Comparison of ENCODE assay signal across 13 cellular contexts in genomic region chr13:27789495-27790303, GRCh38. TPM values are rescaled to one million over a fixed set of nuclear protein-coding genes. Genes with fewer than 3 reads are reported as not detected.
DNase-seq lines count a peak whose midpoint lies in the region; ATAC-seq, FAIRE-seq and TF ChIP-seq lines count a peak whose summit lies in the region.
"Had no signal": no experiment of that assay in that cellular context is flagged by ENCODE, and none has a peak within 500 bp of the region (broad histone marks: within the 10 kb centered on the region; RNA-seq: fewer than 3 reads in every experiment).

No MANE protein-coding gene starts in this region.

- DNase-seq in activated CD8-positive, alpha-beta memory T cell treated with anti-CD3 and anti-CD28 coated beads, Interleukin-2, amount 10 ng/mL, durations not matched to agents 7 days and 5 days = peak; percentile 43
- no peak for DNase-seq in activated CD8-positive, alpha-beta memory T cell treated with anti-CD3 and anti-CD28 coated beads, Interleukin-2, amount 50 U/mL, for 48 hours
- no peak for DNase-seq in endothelial cell of umbilical vein (ENCODE audit: low read depth, low spot score)
- DNase-seq in stimulated activated naive CD8-positive, alpha-beta T cell treated with anti-CD3 and anti-CD28 coated beads, Interleukin-15, Interleukin-2, amounts not matched to agents 100 U/mL and 50 U/mL, for 24 hours = no peak
- no peak for DNase-seq in BE2C
- DNase-seq in AML-193 (lab: John Stamatoyannopoulos, UW) = no peak
- DNase-seq: small intestine had no signal

- CTCF ChIA-PET in activated CD8-positive, alpha-beta memory T cell treated with anti-CD3 and anti-CD28 coated beads, Interleukin-2, amount 10 ng/mL, durations not matched to agents 7 days and 5 days (lab: Charles Lee) = interaction anchor here (1.2 to 1.8 kb wide), 3 partner anchors 37 to 39 kb away, joined by 3 to 7 read pairs (median 5); no protein-coding TSS in a partner anchor
- CTCF ChIA-PET in endothelial cell of umbilical vein (lab: Charles Lee) = interaction anchor here (0.6 to 1.6 kb wide), 2 partner anchors 37 to 164 kb away, joined by 3 to 5 read pairs; no protein-coding TSS in a partner anchor

- intact Hi-C loops in endothelial cell of umbilical vein (cut with micrococcal nuclease) = loop anchor here (10.0 kb wide), 1 partner anchor 165 kb away; the partner anchor contains the start of genes LNX2 and POLR1D

- POLR2A ChIA-PET in endothelial cell of umbilical vein (lab: Charles Lee) = no interaction called here

- no peaks in the 10 kb centered on the region for H3K9me2 ChIP-seq in SU-DHL-6 (replicated peaks; ENCODE audit: insufficient read depth, low read length)

- BruUV-seq in endothelial cell of umbilical vein (replicated peaks; lab: Mats Ljungman, UMichigan) = no TSS peak

- H2AFZ ChIP-seq in SU-DHL-6 (ENCODE audit: low read depth, low read length, severe bottlenecking) (peak overlapping the region; percentile 86), endothelial cell of umbilical vein (ENCODE audit: low read depth, low read length) (no peak overlapping the region)

- H3K9me1 ChIP-seq in endothelial cell of umbilical vein (replicated peaks; ENCODE audit: control insufficient read depth, extremely low read depth, insufficient read depth, low read length) = no peaks in the 10 kb centered on the region

- H3K4me3 ChIP-seq in SU-DHL-6 (ENCODE audit: insufficient read depth, low read length, poor library complexity, severe bottlenecking) (peak overlapping the region; percentile 42), endothelial cell of umbilical vein (replicated peaks in 1 of 3; ENCODE audit: insufficient read depth in 1 of 3, low read depth in 1 of 3, low read length in 3 of 3) (no peak overlapping the region), BE2C (ENCODE audit: low read depth, low read length) (no peak overlapping the region)
- H3K4me3 ChIP-seq: lung had no signal

- H3K4me2 ChIP-seq in SU-DHL-6 (ENCODE audit: low read depth, low read length, poor library complexity, severe bottlenecking) (peak overlapping the region; percentile 65), endothelial cell of umbilical vein (ENCODE audit: insufficient read depth, low read length) (no peak overlapping the region)

- peak overlapping the region; percentile 53 for H3K9ac ChIP-seq in SU-DHL-6 (ENCODE audit: low read length)
- no peak overlapping the region for H3K9ac ChIP-seq in endothelial cell of umbilical vein (replicated peaks; ENCODE audit: extremely low read depth, insufficient read depth, low read length)

- H3F3A ChIP-seq in SU-DHL-6 (ENCODE audit: insufficient read depth) = no peaks in the 10 kb centered on the region

- TF ChIP-seq CTCF in SU-DHL-6 (IDR thresholded peaks at IDR 0.05; ENCODE audit: insufficient read depth, low read length, poor library complexity, severe bottlenecking) = no peak
- TF ChIP-seq CTCF in endothelial cell of umbilical vein (IDR thresholded peaks at IDR 0.05; ENCODE audit: extremely low read depth in 1 of 2, insufficient read depth in 1 of 2, low read depth in 1 of 2, low read length in 2 of 2) = no peak
- TF ChIP-seq CTCF in BE2C (IDR thresholded peaks at IDR 0.05; ENCODE audit: low read depth, low read length) = no peak

- peak; percentile 20 for ATAC-seq in activated CD8-positive, alpha-beta memory T cell treated with anti-CD3 and anti-CD28 coated beads, Interleukin-2, amount 10 ng/mL, durations not matched to agents 7 days and 5 days
- peak; percentile 22 for ATAC-seq in stimulated activated naive CD8-positive, alpha-beta T cell treated with anti-CD3 and anti-CD28 coated beads, Interleukin-15, Interleukin-2, amounts not matched to agents 100 U/mL and 50 U/mL, for 24 hours
- ATAC-seq in HG03565 (IDR thresholded peaks at IDR 0.05; ENCODE audit: unreplicated experiment) = no peak

- no peak for TF ChIP-seq POLR2A in endothelial cell of umbilical vein (IDR thresholded peaks at IDR 0.05; ENCODE audit: low read depth, low read length)

- H3K9me3 ChIP-seq in SU-DHL-6 (ENCODE audit: insufficient read depth, low read length) (no peaks in the 10 kb centered on the region), endothelial cell of umbilical vein (replicated peaks; ENCODE audit: control insufficient read depth, insufficient read depth, low read length) (no peaks in the 10 kb centered on the region), BE2C (no peaks in the 10 kb centered on the region)

- no peaks in the 10 kb centered on the region for H3K9me3 Mint-ChIP-seq in activated CD8-positive, alpha-beta memory T cell treated with anti-CD3 and anti-CD28 coated beads, Interleukin-2, amount 10 ng/mL, durations not matched to agents 7 days and 5 days (ENCODE audit: low read depth)
- H3K9me3 Mint-ChIP-seq: activated T-helper 1 cell treated with anti-CD3 and anti-CD28 coated beads, Interleukin-12 subunit alpha, Interleukin-12 subunit beta, Interleukin-2, Interleukin-4 antibody, amounts not matched to agents 30 ng/mL and 10 ng/mL and 1 ng/mL, durations not matched to agents 14 hours and 24 hours and 36 hours had no signal

- H3K27me3 ChIP-seq in SU-DHL-6 (ENCODE audit: low read length) (no peaks in the 10 kb centered on the region; the same call in none of the 2 replicates), endothelial cell of umbilical vein (ENCODE audit: control insufficient read depth in 2 of 2, insufficient read depth in 2 of 2, low read length in 2 of 2) (peaks cover 56 to 67% of the 10 kb centered on the region in 2 experiments), BE2C (peaks cover 87% of the 10 kb centered on the region)

- H3K4me1 Mint-ChIP-seq in activated CD8-positive, alpha-beta memory T cell treated with anti-CD3 and anti-CD28 coated beads, Interleukin-2, amount 10 ng/mL, durations not matched to agents 7 days and 5 days = peaks cover 29% of the 10 kb centered on the region

- no peak overlapping the region for H3K27ac Mint-ChIP-seq in activated CD8-positive, alpha-beta memory T cell treated with anti-CD3 and anti-CD28 coated beads, Interleukin-2, amount 10 ng/mL, durations not matched to agents 7 days and 5 days

- H3K36me3 ChIP-seq in SU-DHL-6 (ENCODE audit: low read length) (no peaks in the 10 kb centered on the region), endothelial cell of umbilical vein (ENCODE audit: control insufficient read depth in 2 of 2, extremely low read depth in 1 of 2, insufficient read depth in 2 of 2, low read length in 2 of 2) (no peaks in the 10 kb centered on the region), BE2C (no peaks in the 10 kb centered on the region)

- no peak overlapping the region for H3K27ac ChIP-seq in SU-DHL-6 (ENCODE audit: low read depth, low read length)
- no peak overlapping the region for H3K27ac ChIP-seq in endothelial cell of umbilical vein (ENCODE audit: insufficient read depth, low read depth, low read length)

- H4K20me1 ChIP-seq in SU-DHL-6 (ENCODE audit: low read depth, low read length) = no peaks in the 10 kb centered on the region
- no peaks in the 10 kb centered on the region for H4K20me1 ChIP-seq in endothelial cell of umbilical vein (replicated peaks; ENCODE audit: control insufficient read depth, extremely low read depth, insufficient read depth, low read length)

- dilution Hi-C loops in endothelial cell of umbilical vein (cut with MboI; ENCODE audit: extremely low pct_ligation_motif_present, low sequenced_read_pairs) = no loop called here

- peaks cover 5% of the 10 kb centered on the region for H3K36me3 Mint-ChIP-seq in activated CD8-positive, alpha-beta memory T cell treated with anti-CD3 and anti-CD28 coated beads, Interleukin-2, amount 10 ng/mL, durations not matched to agents 7 days and 5 days

- H3K79me2 ChIP-seq in SU-DHL-6 (ENCODE audit: insufficient read depth, low read length) = no peaks in the 10 kb centered on the region
- no peaks in the 10 kb centered on the region for H3K79me2 ChIP-seq in endothelial cell of umbilical vein (ENCODE audit: control insufficient read depth, insufficient read depth, low read length)

- peaks cover 78% of the 10 kb centered on the region for H3K27me3 Mint-ChIP-seq in activated CD8-positive, alpha-beta memory T cell treated with anti-CD3 and anti-CD28 coated beads, Interleukin-2, amount 10 ng/mL, durations not matched to agents 7 days and 5 days

- no peak for FAIRE-seq in endothelial cell of umbilical vein (lab: Jason Lieb, UNC)
- FAIRE-seq: small intestine had no signal

- no peaks in the 10 kb centered on the region for H3K4me1 ChIP-seq in endothelial cell of umbilical vein (ENCODE audit: control insufficient read depth, extremely low read depth, insufficient read depth, low read length)
- H3K4me1 ChIP-seq in BE2C = no peaks in the 10 kb centered on the region

- peak overlapping the region; percentile 50 for H3K4me3 Mint-ChIP-seq in activated CD8-positive, alpha-beta memory T cell treated with anti-CD3 and anti-CD28 coated beads, Interleukin-2, amount 10 ng/mL, durations not matched to agents 7 days and 5 days
- H3K4me3 Mint-ChIP-seq: activated T-helper 1 cell treated with anti-CD3 and anti-CD28 coated beads, Interleukin-12 subunit alpha, Interleukin-12 subunit beta, Interleukin-2, Interleukin-4 antibody, amounts not matched to agents 30 ng/mL and 10 ng/mL and 1 ng/mL, durations not matched to agents 14 hours and 24 hours and 36 hours had no signal

TF ChIP-seq in endothelial cell of umbilical vein, 7 proteins besides CTCF, POLR2A, EP300 and RAD21:
- TF ChIP-seq GATA2 (IDR thresholded peaks at IDR 0.05; ENCODE audit: insufficient read depth, insufficient read length, low read depth, low read length) = no peak
- peak; percentile 96 for TF ChIP-seq EZH2 (IDR thresholded peaks at IDR 0.05; ENCODE audit: borderline replicate concordance, low read depth, low read length, severe bottlenecking)

RNA-seq across cellular contexts. Expression of gene GSX1, which starts 2.6 kb away (rescaled TPM):
- not detected for total RNA-seq in activated CD8-positive, alpha-beta memory T cell treated with anti-CD3 and anti-CD28 coated beads, Interleukin-2, amount 10 ng/mL, durations not matched to agents 7 days and 5 days
- total RNA-seq in endothelial cell of umbilical vein = not detected in 2 replicates
- not detected in 2 replicates for polyA plus RNA-seq in endothelial cell of umbilical vein
- polyA plus RNA-seq in endothelial cell of umbilical vein (2011; cell fraction: cytosol; rRNA removed) = not detected in 2 replicates
- not detected in 2 replicates for polyA plus RNA-seq in endothelial cell of umbilical vein (2011; cell fraction: nucleus; rRNA removed)
- not detected in 2 replicates for polyA plus RNA-seq in endothelial cell of umbilical vein (2012)
- not detected in 2 replicates for polyA minus RNA-seq in endothelial cell of umbilical vein
- not detected for polyA minus RNA-seq in endothelial cell of umbilical vein (2011; cell fraction: cytosol; rRNA and poly(A)+ RNA removed)
- polyA minus RNA-seq in endothelial cell of umbilical vein (2011; cell fraction: nucleus; rRNA and poly(A)+ RNA removed) = not detected in 2 replicates
- not detected for polyA plus RNA-seq in BE2C (2012; ENCODE audit: insufficient read depth, insufficient read length, low read depth)
- total RNA-seq: activated T-helper 1 cell treated with anti-CD3 and anti-CD28 coated beads, Interleukin-12 subunit alpha, Interleukin-12 subunit beta, Interleukin-2, Interleukin-4 antibody, amounts not matched to agents 30 ng/mL and 10 ng/mL and 1 ng/mL, durations not matched to agents 14 hours and 24 hours and 36 hours; epithelial cell of proximal tubule; lung; subcutaneous adipose tissue had no signal
- polyA plus RNA-seq: lung, small intestine had no signal
